In the genomic region with DNA sequence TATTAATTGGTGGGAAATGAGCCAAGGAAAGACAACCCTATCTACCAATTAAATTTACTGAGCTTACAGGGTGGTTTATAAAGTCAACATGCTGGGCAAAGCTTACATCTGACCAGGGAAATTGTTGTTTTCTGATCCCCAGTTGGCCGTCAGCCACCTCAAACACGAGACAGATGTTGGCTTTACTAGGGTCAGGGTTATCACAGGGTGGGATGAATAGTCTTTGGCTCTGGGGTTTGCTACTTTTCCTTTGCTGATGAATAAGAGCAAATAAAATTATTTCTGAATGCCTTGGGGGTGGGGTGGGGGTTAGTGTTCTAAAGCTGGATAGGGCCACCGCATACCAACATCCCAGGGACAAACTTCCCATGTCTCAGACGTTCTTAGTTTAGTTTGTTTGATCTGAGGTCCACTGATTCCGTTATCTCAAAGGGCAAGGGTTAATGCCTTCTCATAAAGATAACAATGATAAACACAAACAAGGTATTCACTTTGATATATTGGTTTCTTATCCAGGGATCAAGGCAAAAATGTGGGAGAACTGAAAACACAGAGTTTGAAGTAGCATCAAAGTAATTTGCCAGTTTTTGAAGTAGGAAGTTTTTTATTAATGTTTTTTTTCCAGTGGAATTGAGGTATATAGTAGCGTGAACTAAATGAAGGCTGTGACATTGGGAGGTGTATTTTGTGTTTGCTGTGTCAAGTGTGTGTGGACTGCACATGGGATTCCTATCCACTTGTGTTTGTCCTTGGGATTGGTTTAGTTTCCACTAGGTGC, we compare ENCODE assay signal across 1 cellular context.
TF ChIP-seq lines count a peak whose summit lies in the region.

No MANE protein-coding gene starts in this region.

TF ChIP-seq in HepG2, 621 proteins besides CTCF, POLR2A, EP300 and RAD21 (continued from another document and continues in another):
- TF ChIP-seq ZNF34 (CRISPR knock-in tag; IDR thresholded peaks at IDR 0.05; ENCODE audit: borderline replicate concordance) (peak; percentile 43; the same call in 1 of the 2 replicates), FLYWCH1 (CRISPR knock-in tag; IDR thresholded peaks at IDR 0.05) (no peak), FOXJ3 (CRISPR knock-in tag; IDR thresholded peaks at IDR 0.05; ENCODE audit: borderline replicate concordance) (peak; percentile 99; the same call in 1 of the 2 replicates), MXD4 (CRISPR knock-in tag; IDR thresholded peaks at IDR 0.05) (0 out of 2 replicates have a peak, but pooled peaks have one; percentile 71), ZFP36 (IDR thresholded peaks at IDR 0.05; ENCODE audit: borderline replicate concordance, low read depth, low read length, partially characterized antibody) (no peak), ZNF432 (CRISPR knock-in tag; IDR thresholded peaks at IDR 0.05; ENCODE audit: borderline replicate concordance) (no peak), ZNF253 (CRISPR knock-in tag; IDR thresholded peaks at IDR 0.05; ENCODE audit: borderline replicate concordance) (no peak), MTF1 (CRISPR knock-in tag; IDR thresholded peaks at IDR 0.05) (no peak), ZNF460 (CRISPR knock-in tag; IDR thresholded peaks at IDR 0.05; ENCODE audit: borderline replicate concordance) (no peak), DMAP1 (CRISPR knock-in tag; IDR thresholded peaks at IDR 0.05) (no peak), NR2F6 (IDR thresholded peaks at IDR 0.05) (peak; percentile 100), NR2F6 (CRISPR knock-in tag; IDR thresholded peaks at IDR 0.05) (peak; percentile 98), ZNF207 (IDR thresholded peaks at IDR 0.05; ENCODE audit: borderline replicate concordance) (no peak), MTF2 (CRISPR knock-in tag; IDR thresholded peaks at IDR 0.05; ENCODE audit: borderline replicate concordance) (no peak), ERF (CRISPR knock-in tag; IDR thresholded peaks at IDR 0.05) (peak; percentile 69; the same call in 1 of the 2 replicates), KDM5A (IDR thresholded peaks at IDR 0.05; ENCODE audit: borderline replicate concordance, low read length) (no peak), SNAI1 (CRISPR knock-in tag; IDR thresholded peaks at IDR 0.05; ENCODE audit: borderline replicate concordance) (no peak), ZSCAN22 (CRISPR knock-in tag; IDR thresholded peaks at IDR 0.05) (no peak; the same call in 1 of the 2 replicates), ZNF160 (CRISPR knock-in tag; IDR thresholded peaks at IDR 0.05) (no peak), EZH2 (conservative IDR thresholded peaks at IDR 0.05; ENCODE audit: low read depth, low read length) (no peak), ZNF841 (CRISPR knock-in tag; IDR thresholded peaks at IDR 0.05; ENCODE audit: borderline replicate concordance) (no peak), ZNF883 (CRISPR knock-in tag; IDR thresholded peaks at IDR 0.05; ENCODE audit: not compliant biosample characterization) (no peak), HNRNPH1 (optimal IDR thresholded peaks at IDR 0.05; ENCODE audit: low read depth, low read length) (no peak), TBL1XR1 (IDR thresholded peaks at IDR 0.05; ENCODE audit: borderline replicate concordance, low read length, partially characterized antibody) (peak; percentile 94), CREB1 (IDR thresholded peaks at IDR 0.05) (no peak), CREB1 (CRISPR knock-in tag; IDR thresholded peaks at IDR 0.05) (peak; percentile 68; the same call in 1 of the 2 replicates), ZNF530 (CRISPR knock-in tag; IDR thresholded peaks at IDR 0.05; ENCODE audit: low read depth) (no peak), FOSL1 (CRISPR knock-in tag; IDR thresholded peaks at IDR 0.05; ENCODE audit: borderline replicate concordance) (peak; percentile 58; the same call in 1 of the 2 replicates), U2AF2 (IDR thresholded peaks at IDR 0.05; ENCODE audit: low read depth, low read length) (no peak), ETV6 (CRISPR knock-in tag; conservative IDR thresholded peaks at IDR 0.05) (0 out of 2 replicates have a peak, but pooled peaks have one; percentile 36), WIZ (CRISPR knock-in tag; IDR thresholded peaks at IDR 0.05) (no peak), ATF1 (CRISPR knock-in tag; IDR thresholded peaks at IDR 0.05) (peak; percentile 72; the same call in 1 of the 2 replicates), ZNF354B (CRISPR knock-in tag; IDR thresholded peaks at IDR 0.05) (no peak), NR3C1 (CRISPR knock-in tag; IDR thresholded peaks at IDR 0.05) (no peak), ZNF33A (CRISPR knock-in tag; IDR thresholded peaks at IDR 0.05; ENCODE audit: borderline replicate concordance) (no peak), CREM (IDR thresholded peaks at IDR 0.05) (peak; percentile 99), CREM (CRISPR knock-in tag; IDR thresholded peaks at IDR 0.05) (no peak), ZNF367 (CRISPR knock-in tag; IDR thresholded peaks at IDR 0.05; ENCODE audit: borderline replicate concordance) (no peak), KMT2A (CRISPR knock-in tag; IDR thresholded peaks at IDR 0.05) (no peak), ARNTL (CRISPR knock-in tag; IDR thresholded peaks at IDR 0.05) (peak; percentile 68)
- TF ChIP-seq, protein P1, sequence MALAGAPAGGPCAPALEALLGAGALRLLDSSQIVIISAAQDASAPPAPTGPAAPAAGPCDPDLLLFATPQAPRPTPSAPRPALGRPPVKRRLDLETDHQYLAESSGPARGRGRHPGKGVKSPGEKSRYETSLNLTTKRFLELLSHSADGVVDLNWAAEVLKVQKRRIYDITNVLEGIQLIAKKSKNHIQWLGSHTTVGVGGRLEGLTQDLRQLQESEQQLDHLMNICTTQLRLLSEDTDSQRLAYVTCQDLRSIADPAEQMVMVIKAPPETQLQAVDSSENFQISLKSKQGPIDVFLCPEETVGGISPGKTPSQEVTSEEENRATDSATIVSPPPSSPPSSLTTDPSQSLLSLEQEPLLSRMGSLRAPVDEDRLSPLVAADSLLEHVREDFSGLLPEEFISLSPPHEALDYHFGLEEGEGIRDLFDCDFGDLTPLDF (CRISPR knock-in tag; IDR thresholded peaks at IDR 0.05) = no peak
- TF ChIP-seq, protein P2, sequence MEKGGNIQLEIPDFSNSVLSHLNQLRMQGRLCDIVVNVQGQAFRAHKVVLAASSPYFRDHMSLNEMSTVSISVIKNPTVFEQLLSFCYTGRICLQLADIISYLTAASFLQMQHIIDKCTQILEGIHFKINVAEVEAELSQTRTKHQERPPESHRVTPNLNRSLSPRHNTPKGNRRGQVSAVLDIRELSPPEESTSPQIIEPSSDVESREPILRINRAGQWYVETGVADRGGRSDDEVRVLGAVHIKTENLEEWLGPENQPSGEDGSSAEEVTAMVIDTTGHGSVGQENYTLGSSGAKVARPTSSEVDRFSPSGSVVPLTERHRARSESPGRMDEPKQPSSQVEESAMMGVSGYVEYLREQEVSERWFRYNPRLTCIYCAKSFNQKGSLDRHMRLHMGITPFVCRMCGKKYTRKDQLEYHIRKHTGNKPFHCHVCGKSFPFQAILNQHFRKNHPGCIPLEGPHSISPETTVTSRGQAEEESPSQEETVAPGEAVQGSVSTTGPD (CRISPR knock-in tag; IDR thresholded peaks at IDR 0.05) = no peak
- TF ChIP-seq, protein P3, sequence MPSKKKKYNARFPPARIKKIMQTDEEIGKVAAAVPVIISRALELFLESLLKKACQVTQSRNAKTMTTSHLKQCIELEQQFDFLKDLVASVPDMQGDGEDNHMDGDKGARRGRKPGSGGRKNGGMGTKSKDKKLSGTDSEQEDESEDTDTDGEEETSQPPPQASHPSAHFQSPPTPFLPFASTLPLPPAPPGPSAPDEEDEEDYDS (CRISPR knock-in tag; IDR thresholded peaks at IDR 0.05) = peak; percentile 45
- TF ChIP-seq, protein P4, sequence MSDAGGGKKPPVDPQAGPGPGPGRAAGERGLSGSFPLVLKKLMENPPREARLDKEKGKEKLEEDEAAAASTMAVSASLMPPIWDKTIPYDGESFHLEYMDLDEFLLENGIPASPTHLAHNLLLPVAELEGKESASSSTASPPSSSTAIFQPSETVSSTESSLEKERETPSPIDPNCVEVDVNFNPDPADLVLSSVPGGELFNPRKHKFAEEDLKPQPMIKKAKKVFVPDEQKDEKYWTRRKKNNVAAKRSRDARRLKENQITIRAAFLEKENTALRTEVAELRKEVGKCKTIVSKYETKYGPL (CRISPR knock-in tag; IDR thresholded peaks at IDR 0.05) = no peak
- TF ChIP-seq, protein P5, sequence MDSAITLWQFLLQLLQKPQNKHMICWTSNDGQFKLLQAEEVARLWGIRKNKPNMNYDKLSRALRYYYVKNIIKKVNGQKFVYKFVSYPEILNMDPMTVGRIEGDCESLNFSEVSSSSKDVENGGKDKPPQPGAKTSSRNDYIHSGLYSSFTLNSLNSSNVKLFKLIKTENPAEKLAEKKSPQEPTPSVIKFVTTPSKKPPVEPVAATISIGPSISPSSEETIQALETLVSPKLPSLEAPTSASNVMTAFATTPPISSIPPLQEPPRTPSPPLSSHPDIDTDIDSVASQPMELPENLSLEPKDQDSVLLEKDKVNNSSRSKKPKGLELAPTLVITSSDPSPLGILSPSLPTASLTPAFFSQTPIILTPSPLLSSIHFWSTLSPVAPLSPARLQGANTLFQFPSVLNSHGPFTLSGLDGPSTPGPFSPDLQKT (CRISPR knock-in tag; IDR thresholded peaks at IDR 0.05; ENCODE audit: borderline replicate concordance) = no peak
- TF ChIP-seq, protein P6, sequence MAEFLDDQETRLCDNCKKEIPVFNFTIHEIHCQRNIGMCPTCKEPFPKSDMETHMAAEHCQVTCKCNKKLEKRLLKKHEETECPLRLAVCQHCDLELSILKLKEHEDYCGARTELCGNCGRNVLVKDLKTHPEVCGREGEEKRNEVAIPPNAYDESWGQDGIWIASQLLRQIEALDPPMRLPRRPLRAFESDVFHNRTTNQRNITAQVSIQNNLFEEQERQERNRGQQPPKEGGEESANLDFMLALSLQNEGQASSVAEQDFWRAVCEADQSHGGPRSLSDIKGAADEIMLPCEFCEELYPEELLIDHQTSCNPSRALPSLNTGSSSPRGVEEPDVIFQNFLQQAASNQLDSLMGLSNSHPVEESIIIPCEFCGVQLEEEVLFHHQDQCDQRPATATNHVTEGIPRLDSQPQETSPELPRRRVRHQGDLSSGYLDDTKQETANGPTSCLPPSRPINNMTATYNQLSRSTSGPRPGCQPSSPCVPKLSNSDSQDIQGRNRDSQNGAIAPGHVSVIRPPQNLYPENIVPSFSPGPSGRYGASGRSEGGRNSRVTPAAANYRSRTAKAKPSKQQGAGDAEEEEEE (CRISPR knock-in tag; IDR thresholded peaks at IDR 0.05; ENCODE audit: borderline replicate concordance) = no peak
- TF ChIP-seq, protein P7, sequence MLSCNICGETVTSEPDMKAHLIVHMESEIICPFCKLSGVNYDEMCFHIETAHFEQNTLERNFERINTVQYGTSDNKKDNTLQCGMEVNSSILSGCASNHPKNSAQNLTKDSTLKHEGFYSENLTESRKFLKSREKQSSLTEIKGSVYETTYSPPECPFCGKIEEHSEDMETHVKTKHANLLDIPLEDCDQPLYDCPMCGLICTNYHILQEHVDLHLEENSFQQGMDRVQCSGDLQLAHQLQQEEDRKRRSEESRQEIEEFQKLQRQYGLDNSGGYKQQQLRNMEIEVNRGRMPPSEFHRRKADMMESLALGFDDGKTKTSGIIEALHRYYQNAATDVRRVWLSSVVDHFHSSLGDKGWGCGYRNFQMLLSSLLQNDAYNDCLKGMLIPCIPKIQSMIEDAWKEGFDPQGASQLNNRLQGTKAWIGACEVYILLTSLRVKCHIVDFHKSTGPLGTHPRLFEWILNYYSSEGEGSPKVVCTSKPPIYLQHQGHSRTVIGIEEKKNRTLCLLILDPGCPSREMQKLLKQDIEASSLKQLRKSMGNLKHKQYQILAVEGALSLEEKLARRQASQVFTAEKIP (CRISPR knock-in tag; IDR thresholded peaks at IDR 0.05; ENCODE audit: borderline replicate concordance) = no peak
- TF ChIP-seq, protein P8, sequence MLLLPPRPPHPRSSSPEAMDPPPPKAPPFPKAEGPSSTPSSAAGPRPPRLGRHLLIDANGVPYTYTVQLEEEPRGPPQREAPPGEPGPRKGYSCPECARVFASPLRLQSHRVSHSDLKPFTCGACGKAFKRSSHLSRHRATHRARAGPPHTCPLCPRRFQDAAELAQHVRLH (CRISPR knock-in tag; IDR thresholded peaks at IDR 0.05; ENCODE audit: borderline replicate concordance, low read depth) = no peak
- TF ChIP-seq, protein P9, sequence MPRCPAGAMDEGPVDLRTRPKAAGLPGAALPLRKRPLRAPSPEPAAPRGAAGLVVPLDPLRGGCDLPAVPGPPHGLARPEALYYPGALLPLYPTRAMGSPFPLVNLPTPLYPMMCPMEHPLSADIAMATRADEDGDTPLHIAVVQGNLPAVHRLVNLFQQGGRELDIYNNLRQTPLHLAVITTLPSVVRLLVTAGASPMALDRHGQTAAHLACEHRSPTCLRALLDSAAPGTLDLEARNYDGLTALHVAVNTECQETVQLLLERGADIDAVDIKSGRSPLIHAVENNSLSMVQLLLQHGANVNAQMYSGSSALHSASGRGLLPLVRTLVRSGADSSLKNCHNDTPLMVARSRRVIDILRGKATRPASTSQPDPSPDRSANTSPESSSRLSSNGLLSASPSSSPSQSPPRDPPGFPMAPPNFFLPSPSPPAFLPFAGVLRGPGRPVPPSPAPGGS (CRISPR knock-in tag; IDR thresholded peaks at IDR 0.05) = no peak
- TF ChIP-seq, protein P10, sequence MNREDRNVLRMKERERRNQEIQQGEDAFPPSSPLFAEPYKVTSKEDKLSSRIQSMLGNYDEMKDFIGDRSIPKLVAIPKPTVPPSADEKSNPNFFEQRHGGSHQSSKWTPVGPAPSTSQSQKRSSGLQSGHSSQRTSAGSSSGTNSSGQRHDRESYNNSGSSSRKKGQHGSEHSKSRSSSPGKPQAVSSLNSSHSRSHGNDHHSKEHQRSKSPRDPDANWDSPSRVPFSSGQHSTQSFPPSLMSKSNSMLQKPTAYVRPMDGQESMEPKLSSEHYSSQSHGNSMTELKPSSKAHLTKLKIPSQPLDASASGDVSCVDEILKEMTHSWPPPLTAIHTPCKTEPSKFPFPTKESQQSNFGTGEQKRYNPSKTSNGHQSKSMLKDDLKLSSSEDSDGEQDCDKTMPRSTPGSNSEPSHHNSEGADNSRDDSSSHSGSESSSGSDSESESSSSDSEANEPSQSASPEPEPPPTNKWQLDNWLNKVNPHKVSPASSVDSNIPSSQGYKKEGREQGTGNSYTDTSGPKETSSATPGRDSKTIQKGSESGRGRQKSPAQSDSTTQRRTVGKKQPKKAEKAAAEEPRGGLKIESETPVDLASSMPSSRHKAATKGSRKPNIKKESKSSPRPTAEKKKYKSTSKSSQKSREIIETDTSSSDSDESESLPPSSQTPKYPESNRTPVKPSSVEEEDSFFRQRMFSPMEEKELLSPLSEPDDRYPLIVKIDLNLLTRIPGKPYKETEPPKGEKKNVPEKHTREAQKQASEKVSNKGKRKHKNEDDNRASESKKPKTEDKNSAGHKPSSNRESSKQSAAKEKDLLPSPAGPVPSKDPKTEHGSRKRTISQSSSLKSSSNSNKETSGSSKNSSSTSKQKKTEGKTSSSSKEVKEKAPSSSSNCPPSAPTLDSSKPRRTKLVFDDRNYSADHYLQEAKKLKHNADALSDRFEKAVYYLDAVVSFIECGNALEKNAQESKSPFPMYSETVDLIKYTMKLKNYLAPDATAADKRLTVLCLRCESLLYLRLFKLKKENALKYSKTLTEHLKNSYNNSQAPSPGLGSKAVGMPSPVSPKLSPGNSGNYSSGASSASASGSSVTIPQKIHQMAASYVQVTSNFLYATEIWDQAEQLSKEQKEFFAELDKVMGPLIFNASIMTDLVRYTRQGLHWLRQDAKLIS (CRISPR knock-in tag; IDR thresholded peaks at IDR 0.05) = no peak; the same call in 1 of the 2 replicates
- TF ChIP-seq, protein P11, sequence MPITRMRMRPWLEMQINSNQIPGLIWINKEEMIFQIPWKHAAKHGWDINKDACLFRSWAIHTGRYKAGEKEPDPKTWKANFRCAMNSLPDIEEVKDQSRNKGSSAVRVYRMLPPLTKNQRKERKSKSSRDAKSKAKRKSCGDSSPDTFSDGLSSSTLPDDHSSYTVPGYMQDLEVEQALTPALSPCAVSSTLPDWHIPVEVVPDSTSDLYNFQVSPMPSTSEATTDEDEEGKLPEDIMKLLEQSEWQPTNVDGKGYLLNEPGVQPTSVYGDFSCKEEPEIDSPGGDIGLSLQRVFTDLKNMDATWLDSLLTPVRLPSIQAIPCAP (CRISPR knock-in tag; IDR thresholded peaks at IDR 0.05; ENCODE audit: low read depth) = no peak
